ENCODE assay signal across 1 cellular context in the genomic region with DNA sequence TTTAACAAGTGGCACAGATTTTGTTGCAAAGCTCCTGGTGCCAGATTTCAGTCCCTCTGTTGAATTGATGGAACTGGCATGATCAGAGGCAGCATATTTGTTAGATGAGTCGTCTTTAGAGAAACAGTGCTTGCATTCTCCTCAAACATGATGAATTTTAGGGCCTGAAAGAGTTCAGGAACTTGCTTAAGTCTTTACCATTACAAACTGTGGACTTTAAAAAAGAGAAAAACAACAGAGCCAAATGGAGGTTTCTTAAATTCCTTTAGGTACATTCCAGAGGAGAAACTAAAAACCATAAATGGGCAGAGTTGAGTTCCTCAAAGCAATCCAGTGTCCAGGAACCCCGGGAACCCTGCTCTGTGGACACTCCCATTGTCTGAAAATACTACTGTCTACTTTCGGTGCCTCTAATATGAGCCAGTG.
TF ChIP-seq lines count a peak whose summit lies in the region.

No MANE protein-coding gene starts in this region.

TF ChIP-seq in HCT116, 20 proteins besides CTCF, POLR2A, EP300 and RAD21:
- TF ChIP-seq CEBPB (IDR thresholded peaks at IDR 0.05; ENCODE audit: low read depth) (no peak), SP1 (IDR thresholded peaks at IDR 0.05; ENCODE audit: low read depth) (no peak), POLR2AphosphoS5 (IDR thresholded peaks at IDR 0.05; ENCODE audit: low read depth, low read length) (no peak), JUND (IDR thresholded peaks at IDR 0.05) (peak; percentile 23; the same call in 1 of the 2 replicates), MAX (IDR thresholded peaks at IDR 0.05) (no peak), TCF7L2 (IDR thresholded peaks at IDR 0.05; ENCODE audit: borderline replicate concordance, extremely low read depth, insufficient read depth, insufficient read length) (no peak), EZH2 (IDR thresholded peaks at IDR 0.05) (no peak), YY1 (IDR thresholded peaks at IDR 0.05; ENCODE audit: extremely low read depth, insufficient replicate concordance, low read depth, low read length) (no peak)
